Comparison of ENCODE assay signal across 23 cellular contexts in the genomic region with DNA sequence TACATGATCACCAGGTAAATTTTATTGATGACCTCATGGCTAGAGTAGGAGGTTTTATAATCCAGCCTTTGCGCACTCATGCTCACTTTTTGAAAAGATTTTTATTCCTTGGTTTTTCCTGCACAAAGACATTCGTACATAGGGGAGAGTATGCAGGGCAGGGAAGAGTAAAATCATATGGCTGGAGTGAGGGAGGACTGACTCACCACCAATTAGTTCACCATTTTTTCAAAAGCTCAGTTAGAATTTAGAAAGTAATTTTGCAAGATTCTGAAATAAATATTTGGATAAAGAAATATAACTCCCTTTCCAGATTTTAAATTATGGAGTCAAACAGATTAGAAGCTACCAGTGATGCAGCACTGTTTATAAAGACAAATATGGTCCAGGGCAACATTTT.
"Had no signal": no experiment of that assay in that cellular context is flagged by ENCODE, and none has a peak within 500 bp of the region (broad histone marks: within the 10 kb centered on the region; RNA-seq: fewer than 3 reads in every experiment).

No MANE protein-coding gene starts in this region.

- H3K9me3 ChIP-seq: esophagus muscularis mucosa, psoas muscle, suprapubic skin, transverse colon, uterus had no signal

- H3K36me3 Mint-ChIP-seq: activated CD4-positive, alpha-beta memory T cell treated with anti-CD3 and anti-CD28 coated beads for 36 hours; activated CD8-positive, alpha-beta memory T cell treated with anti-CD3 and anti-CD28 coated beads, Interleukin-2, amount 10 ng/mL, durations not matched to agents 7 days and 5 days; activated naive CD8-positive, alpha-beta T cell; WTC11 had no signal

- H3K9me3 Mint-ChIP-seq: dendritic cell treated with granulocyte-macrophage colony-stimulating factor and Interleukin-4, amounts not matched to agents 40 ng/mL and 50 ng/mL, for 4 days; stimulated activated naive CD8-positive, alpha-beta T cell treated with anti-CD3 and anti-CD28 coated beads, Interleukin-15, amount 100 ng/mL, for 72 hours; WTC11 had no signal

- ATAC-seq: activated CD8-positive, alpha-beta memory T cell treated with anti-CD3 and anti-CD28 coated beads, Interleukin-2, amount 10 ng/mL, durations not matched to agents 7 days and 5 days; psoas muscle; right cardiac atrium; stimulated activated naive CD8-positive, alpha-beta T cell treated with anti-CD3 and anti-CD28 coated beads, Interleukin-15, amount 100 ng/mL, for 72 hours; WTC11 had no signal

- H3K27ac ChIP-seq: esophagus muscularis mucosa, psoas muscle, skin epidermis, suprapubic skin, transverse colon, uterus had no signal

- H3K27me3 ChIP-seq: esophagus muscularis mucosa, suprapubic skin, transverse colon, uterus had no signal

- H3K4me3 ChIP-seq: esophagus muscularis mucosa, lung, psoas muscle, skin epidermis, suprapubic skin, transverse colon, uterus had no signal

- H3K27ac Mint-ChIP-seq: activated CD4-positive, alpha-beta memory T cell treated with anti-CD3 and anti-CD28 coated beads for 36 hours; activated CD8-positive, alpha-beta memory T cell treated with anti-CD3 and anti-CD28 coated beads, Interleukin-2, amount 10 ng/mL, durations not matched to agents 7 days and 5 days; activated naive CD8-positive, alpha-beta T cell; dendritic cell treated with granulocyte-macrophage colony-stimulating factor and Interleukin-4, amounts not matched to agents 40 ng/mL and 50 ng/mL, for 4 days; WTC11 had no signal

- H3K4me1 ChIP-seq: esophagus muscularis mucosa, psoas muscle, suprapubic skin, transverse colon, uterus had no signal

- H3K27me3 Mint-ChIP-seq: activated CD4-positive, alpha-beta memory T cell treated with anti-CD3 and anti-CD28 coated beads for 36 hours; activated CD8-positive, alpha-beta memory T cell treated with anti-CD3 and anti-CD28 coated beads, Interleukin-2, amount 10 ng/mL, durations not matched to agents 7 days and 5 days; activated naive CD8-positive, alpha-beta T cell; dendritic cell treated with granulocyte-macrophage colony-stimulating factor and Interleukin-4, amounts not matched to agents 40 ng/mL and 50 ng/mL, for 4 days; stimulated activated naive CD8-positive, alpha-beta T cell treated with anti-CD3 and anti-CD28 coated beads, Interleukin-15, amount 100 ng/mL, for 72 hours had no signal

- H3K4me3 Mint-ChIP-seq: activated CD4-positive, alpha-beta memory T cell treated with anti-CD3 and anti-CD28 coated beads for 36 hours; activated CD8-positive, alpha-beta memory T cell treated with anti-CD3 and anti-CD28 coated beads, Interleukin-2, amount 10 ng/mL, durations not matched to agents 7 days and 5 days; activated naive CD8-positive, alpha-beta T cell; dendritic cell treated with granulocyte-macrophage colony-stimulating factor and Interleukin-4, amounts not matched to agents 40 ng/mL and 50 ng/mL, for 4 days; stimulated activated naive CD8-positive, alpha-beta T cell treated with anti-CD3 and anti-CD28 coated beads, Interleukin-15, amount 100 ng/mL, for 72 hours; WTC11 had no signal

- DNase-seq: activated CD4-positive, alpha-beta memory T cell treated with anti-CD3 and anti-CD28 coated beads for 36 hours; activated CD4-positive, alpha-beta T cell treated with anti-CD3 and anti-CD28 coated beads for 4 hours; activated CD8-positive, alpha-beta memory T cell treated with anti-CD3 and anti-CD28 coated beads, Interleukin-2, amount 10 ng/mL, durations not matched to agents 7 days and 5 days; amniotic stem cell; effector CD8-positive, alpha-beta T cell; foreskin melanocyte; hypothalamus; midbrain; occipital lobe; psoas muscle; right cardiac atrium; stimulated activated CD4-positive, alpha-beta T cell treated with anti-CD3 and anti-CD28 coated beads, Interleukin-15, amount 100 ng/mL, for 24 hours; stimulated activated CD4-positive, alpha-beta T cell treated with anti-CD3 and anti-CD28 coated beads, Interleukin-2, amount 100 ng/mL, for 48 hours; stimulated activated naive CD8-positive, alpha-beta T cell treated with anti-CD3 and anti-CD28 coated beads, Interleukin-15, amount 100 ng/mL, for 72 hours; transverse colon; uterus had no signal

- H3K36me3 ChIP-seq: esophagus muscularis mucosa, suprapubic skin, transverse colon, uterus had no signal

- H3K4me1 Mint-ChIP-seq: activated CD8-positive, alpha-beta memory T cell treated with anti-CD3 and anti-CD28 coated beads, Interleukin-2, amount 10 ng/mL, durations not matched to agents 7 days and 5 days; stimulated activated naive CD8-positive, alpha-beta T cell treated with anti-CD3 and anti-CD28 coated beads, Interleukin-15, amount 100 ng/mL, for 72 hours had no signal
